ENCODE assay signal across 5 cellular contexts in genomic region chr3:136048068-136048467, GRCh38.
"Had no signal": no experiment of that assay in that cellular context is flagged by ENCODE, and none has a peak within 500 bp of the region (broad histone marks: within the 10 kb centered on the region; RNA-seq: fewer than 3 reads in every experiment).

No MANE protein-coding gene starts in this region.

- H3K4me1 Mint-ChIP-seq: GM23338, H9 had no signal

- H3K4me3 Mint-ChIP-seq: GM23338, H9 had no signal

- H3K9me3 Mint-ChIP-seq: GM23338, H9 had no signal

- DNase-seq: H9, HCEC 1CT, IMR-90 had no signal

- H3K27ac Mint-ChIP-seq: GM23338, H9 had no signal

- ATAC-seq: GM23338, K562 had no signal
